Comparison of ENCODE assay signal across 18 cellular contexts in the genomic region with DNA sequence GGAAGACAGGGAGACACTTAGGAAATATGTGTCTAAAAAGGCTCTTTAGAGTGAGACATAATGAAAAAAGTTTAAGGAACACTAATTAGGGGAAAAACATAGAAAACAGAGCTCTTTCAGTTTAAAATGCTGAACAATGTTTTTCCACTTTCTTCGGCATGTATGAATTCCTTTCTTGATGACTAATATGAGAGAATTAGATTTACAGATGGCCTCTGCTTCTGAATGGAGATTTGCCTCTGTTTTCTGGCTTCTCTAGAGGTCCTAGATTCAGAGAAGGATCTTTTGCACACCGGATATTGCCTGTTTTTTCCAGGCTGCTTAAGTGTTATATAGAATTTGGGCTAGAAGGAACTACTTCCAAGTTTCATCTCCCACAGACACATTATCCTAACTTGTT.
A peak's percentile ranks its signal among the peaks of the same experiment; 100 is the strongest.
DNase-seq lines count a peak whose midpoint lies in the region; ATAC-seq, FAIRE-seq and TF ChIP-seq lines count a peak whose summit lies in the region.
"Had no signal": no experiment of that assay in that cellular context is flagged by ENCODE, and none has a peak within 500 bp of the region (broad histone marks: within the 10 kb centered on the region; RNA-seq: fewer than 3 reads in every experiment).

No MANE protein-coding gene starts in this region.

- no peak for TF ChIP-seq CTCF in HFFc6 (IDR thresholded peaks at IDR 0.05)
- TF ChIP-seq CTCF in bronchial epithelial cell (IDR thresholded peaks at IDR 0.05; ENCODE audit: insufficient read depth, low read length, severe bottlenecking), result no peak
- no peak for TF ChIP-seq CTCF in GM10248 (IDR thresholded peaks at IDR 0.05; ENCODE audit: control extremely low read depth, extremely low read depth, low read depth, missing control alignments)
- TF ChIP-seq CTCF in GM20000 (IDR thresholded peaks at IDR 0.05; ENCODE audit: extremely low read depth, missing control alignments), result no peak

- peak overlapping the region; percentile 84 for H3K27ac Mint-ChIP-seq in HFFc6
- H3K27ac Mint-ChIP-seq: stimulated activated naive CD8-positive, alpha-beta T cell treated with anti-CD3 and anti-CD28 coated beads, Interleukin-15, Interleukin-2, amounts not matched to agents 100 ng/mL and 50 ng/mL, for 24 hours; WTC11 had no signal

- no peak for ATAC-seq in HG03442 (IDR thresholded peaks at IDR 0.05; ENCODE audit: unreplicated experiment)
- ATAC-seq: left colon, Right ventricle myocardium inferior, WTC11 had no signal

- H3K36me3 ChIP-seq in bronchial epithelial cell (ENCODE audit: control insufficient read depth, insufficient read depth, low read length), result no peaks in the 10 kb centered on the region
- H3K36me3 ChIP-seq: esophagus muscularis mucosa, MG63 had no signal

- FAIRE-seq in bronchial epithelial cell (lab: Jason Lieb, UNC), result no peak

- CTCF ChIA-PET in GM10248 (lab: Yijun Ruan, JAX), result interaction anchor here (1.0 kb wide), 1 partner anchor 19 kb away, joined by 3 read pairs; no protein-coding TSS in a partner anchor

- no peaks in the 10 kb centered on the region; the same call in 1 of the 2 replicates for H3K36me3 Mint-ChIP-seq in HFFc6 (ENCODE audit: low read depth)
- H3K36me3 Mint-ChIP-seq: WTC11 had no signal

- peak overlapping the region; percentile 71 for H3K4me3 Mint-ChIP-seq in HFFc6
- H3K4me3 Mint-ChIP-seq: stimulated activated naive CD8-positive, alpha-beta T cell treated with anti-CD3 and anti-CD28 coated beads, Interleukin-15, Interleukin-2, amounts not matched to agents 100 ng/mL and 50 ng/mL, for 24 hours; WTC11 had no signal

- H3K4me1 Mint-ChIP-seq in HFFc6 (ENCODE audit: low read depth), result peaks cover 25% of the 10 kb centered on the region
- H3K4me1 Mint-ChIP-seq: WTC11 had no signal

- H3K27me3 Mint-ChIP-seq in HFFc6 (ENCODE audit: insufficient read depth), result no peaks in the 10 kb centered on the region; the same call in 1 of the 2 replicates

- no peak overlapping the region for H3K4me3 ChIP-seq in bronchial epithelial cell (ENCODE audit: low read depth, low read length)
- H3K4me3 ChIP-seq: esophagus muscularis mucosa, MG63 had no signal

- peak; percentile 40 for DNase-seq in AG08395 (ENCODE audit: low spot score)
- DNase-seq in HFFc6, result peak; percentile 15
- DNase-seq in bronchial epithelial cell (ENCODE audit: low read depth), result peak; percentile 35
- peak; percentile 11 for DNase-seq in hepatic stellate cell (ENCODE audit: low spot score)
- no peak for DNase-seq in NK-92 treated with Interleukin-12 subunit alpha and Interleukin-12 subunit beta, amount 100 ng/mL, for 24 hours (lab: John Stamatoyannopoulos, UW)
- no peak for DNase-seq in GM10248 (ENCODE audit: extremely low spot score)
- DNase-seq in GM20000 (ENCODE audit: low spot score), result no peak
- DNase-seq: activated naive CD4-positive, alpha-beta T cell treated with Interleukin-2 at 50 U/mL for 16 hours; left colon; NCI-H187; NCI-H510A; T-helper 2 cell had no signal

- no peaks in the 10 kb centered on the region for H3K27me3 ChIP-seq in bronchial epithelial cell (ENCODE audit: control insufficient read depth, insufficient read depth, low read length)
- H3K27me3 ChIP-seq: esophagus muscularis mucosa, MG63 had no signal

- H3K9me3 Mint-ChIP-seq in HFFc6, result no peaks in the 10 kb centered on the region
- H3K9me3 Mint-ChIP-seq: stimulated activated naive CD8-positive, alpha-beta T cell treated with anti-CD3 and anti-CD28 coated beads, Interleukin-15, Interleukin-2, amounts not matched to agents 100 ng/mL and 50 ng/mL, for 24 hours; WTC11 had no signal

- POLR2A ChIA-PET in GM10248 (lab: Yijun Ruan, JAX), result no interaction called here

Comparison
In these comparisons a context has a peak if more than half of its experiments do, and no peak if none do; other contexts are left out.
1. DNase-seq: peak in AG08395 (single experiment), HFFc6 (single experiment), bronchial epithelial cell (single experiment) and hepatic stellate cell (single experiment); none in NK-92 treated with Interleukin-12 subunit alpha and Interleukin-12 subunit beta, amount 100 ng/mL, for 24 hours (single experiment), GM10248 (single experiment) and GM20000 (single experiment).